ENCODE assay signal across 1 cellular context in genomic region chr12:122265433-122265832, GRCh38.
TF ChIP-seq lines count a peak whose summit lies in the region.

No MANE protein-coding gene starts in this region.

TF ChIP-seq in K562, 482 proteins besides CTCF, POLR2A, EP300 and RAD21 (continued from another document):
- TF ChIP-seq CHD7 (IDR thresholded peaks at IDR 0.05; ENCODE audit: low read depth, low read length) (no peak), RREB1 (CRISPR knock-in tag; IDR thresholded peaks at IDR 0.05) (no peak), SAFB2 (IDR thresholded peaks at IDR 0.05; ENCODE audit: borderline replicate concordance, low read depth, low read length, severe bottlenecking) (no peak), ZNF511 (CRISPR knock-in tag; IDR thresholded peaks at IDR 0.05) (no peak), THAP7 (CRISPR knock-in tag; IDR thresholded peaks at IDR 0.05) (no peak), TAF1 (IDR thresholded peaks at IDR 0.05; ENCODE audit: control insufficient read depth, extremely low read depth, insufficient read depth, low read length, severe bottlenecking) (no peak), ZNF668 (CRISPR knock-in tag; IDR thresholded peaks at IDR 0.05) (no peak), ATF6 (CRISPR knock-in tag; IDR thresholded peaks at IDR 0.05) (no peak), KAT8 (IDR thresholded peaks at IDR 0.05; ENCODE audit: low read depth) (no peak), SNAPC5 (CRISPR knock-in tag; IDR thresholded peaks at IDR 0.05) (no peak), TAF7 (tag; IDR thresholded peaks at IDR 0.05) (no peak), FOXP4 (CRISPR knock-in tag; IDR thresholded peaks at IDR 0.05; ENCODE audit: borderline replicate concordance) (no peak), ZBTB8A (IDR thresholded peaks at IDR 0.05; ENCODE audit: partially characterized antibody) (no peak), MIER1 (IDR thresholded peaks at IDR 0.05; ENCODE audit: low read depth) (no peak), XRCC3 (IDR thresholded peaks at IDR 0.05) (no peak)
